In the genomic region with DNA sequence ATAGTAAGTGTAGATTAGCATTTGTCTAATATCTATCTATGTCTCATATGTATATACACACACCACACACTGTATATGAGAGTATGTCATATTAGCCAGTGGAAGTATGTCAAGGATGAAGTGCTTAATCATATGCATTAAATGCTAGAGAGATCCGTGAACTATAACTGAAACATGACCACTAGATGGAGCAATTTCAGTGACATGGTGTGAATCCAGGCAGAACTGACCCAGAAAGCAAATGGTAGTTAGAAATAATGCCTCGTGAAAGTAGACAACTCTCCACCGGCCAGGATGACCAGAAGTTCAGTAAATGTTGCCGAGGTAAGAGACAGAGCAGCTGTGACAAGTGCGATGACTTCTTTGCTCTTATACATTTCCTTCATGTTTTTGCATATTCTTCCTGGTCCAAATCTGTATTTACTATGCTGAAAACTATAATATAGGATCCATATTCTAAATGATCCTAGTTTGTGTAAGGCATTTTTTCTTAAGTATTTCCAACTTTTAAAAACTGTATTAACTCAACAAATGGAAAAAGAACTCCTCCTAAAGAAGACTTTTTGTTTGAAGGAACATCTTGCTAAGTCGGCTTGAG, we compare ENCODE assay signal across 8 cellular contexts. TPM values are rescaled to one million over a fixed set of nuclear protein-coding genes. Genes with fewer than 3 reads are reported as not detected.
DNase-seq lines count a peak whose midpoint lies in the region; ATAC-seq and TF ChIP-seq lines count a peak whose summit lies in the region.
"Not testable (repeated sequence)": the region's sequence is repeated elsewhere in the genome, so short reads cannot be mapped to it uniquely, and the experiment has no call there.

No MANE protein-coding gene starts in this region.

- CTCF ChIA-PET in activated CD4-positive, alpha-beta T cell treated with anti-CD3 and anti-CD28 coated beads, Interleukin-2, amount 10 ng/mL, durations not matched to agents 7 days and 5 days (lab: Charles Lee): interaction anchor here (1.8 kb wide), 1 partner anchor 12 kb away, joined by 4 read pairs; a partner anchor contains a TSS

- H3K4me1 ChIP-seq in esophagus squamous epithelium, uterus: not testable (repeated sequence)

- peak; percentile 3 for DNase-seq in NCI-H526 treated with DMSO at 0.1 percent for 48 hours (lab: John Stamatoyannopoulos, UW)
- peak; percentile 34 for DNase-seq in activated CD4-positive, alpha-beta T cell treated with anti-CD3 and anti-CD28 coated beads, Interleukin-2, amount 10 ng/mL, durations not matched to agents 7 days and 5 days
- DNase-seq in esophagus squamous epithelium (lab: John Stamatoyannopoulos, UW); mesothelial cell of epicardium (ENCODE audit: low spot score in 2 of 2, unreplicated experiment in 2 of 2); uterus: not testable (repeated sequence)

- TF ChIP-seq POLR2A in esophagus squamous epithelium (IDR thresholded peaks at IDR 0.05); uterus (IDR thresholded peaks at IDR 0.05): not testable (repeated sequence)

- not testable (repeated sequence) for H3K27ac Mint-ChIP-seq in activated CD4-positive, alpha-beta T cell treated with anti-CD3 and anti-CD28 coated beads, Interleukin-2, amount 10 ng/mL, durations not matched to agents 7 days and 5 days; mesothelial cell of epicardium

- POLR2A ChIA-PET in activated CD4-positive, alpha-beta T cell treated with anti-CD3 and anti-CD28 coated beads, Interleukin-2, amount 10 ng/mL, durations not matched to agents 7 days and 5 days (lab: Charles Lee): not testable (repeated sequence)

- not testable (repeated sequence) for H3K36me3 ChIP-seq in esophagus squamous epithelium, uterus

- ATAC-seq in GM21723 (IDR thresholded peaks at IDR 0.05; ENCODE audit: unreplicated experiment) (peak; percentile 92), HG03558 (IDR thresholded peaks at IDR 0.05; ENCODE audit: extremely low read depth, unreplicated experiment) (peak; percentile 95)

- peak; percentile 58 for TF ChIP-seq CTCF in GM12872 (IDR thresholded peaks at IDR 0.05; ENCODE audit: insufficient read depth, low read depth, low read length)
- peak in 4 of 6 experiments; percentile 17 to 55 (median 45) for TF ChIP-seq CTCF in esophagus squamous epithelium (IDR thresholded peaks at IDR 0.05)
- TF ChIP-seq CTCF in mesothelial cell of epicardium (IDR thresholded peaks at IDR 0.05; ENCODE audit: unreplicated experiment): peak; percentile 68
- peak; percentile 5 to 45 (median 24) for TF ChIP-seq CTCF in uterus (IDR thresholded peaks at IDR 0.05)

- peaks cover 0 to 14% (median 0%) of the 10 kb centered on the region in 4 donors for H3K27me3 ChIP-seq in esophagus squamous epithelium
- not testable (repeated sequence) for H3K27me3 ChIP-seq in uterus

- not testable (repeated sequence) for H3K27ac ChIP-seq in esophagus squamous epithelium, uterus

- intact Hi-C loops in esophagus squamous epithelium (cut with DNase I); uterus (cut with DNase I; ENCODE audit: low total_unique reads): not testable (repeated sequence)

- WGBS in esophagus squamous epithelium, 2 donors: 19 to 26% methylated on average over 6 of the region's 6 CpGs

- peaks cover 36% of the 10 kb centered on the region for H3K4me1 Mint-ChIP-seq in activated CD4-positive, alpha-beta T cell treated with anti-CD3 and anti-CD28 coated beads, Interleukin-2, amount 10 ng/mL, durations not matched to agents 7 days and 5 days
- not testable (repeated sequence) for H3K4me1 Mint-ChIP-seq in mesothelial cell of epicardium

- H3K36me3 Mint-ChIP-seq in activated CD4-positive, alpha-beta T cell treated with anti-CD3 and anti-CD28 coated beads, Interleukin-2, amount 10 ng/mL, durations not matched to agents 7 days and 5 days (ENCODE audit: low read depth); mesothelial cell of epicardium: not testable (repeated sequence)

- H3K9me3 ChIP-seq in esophagus squamous epithelium, uterus: not testable (repeated sequence)

- not testable (repeated sequence) for H3K27me3 Mint-ChIP-seq in activated CD4-positive, alpha-beta T cell treated with anti-CD3 and anti-CD28 coated beads, Interleukin-2, amount 10 ng/mL, durations not matched to agents 7 days and 5 days
- peaks cover 30% of the 10 kb centered on the region for H3K27me3 Mint-ChIP-seq in mesothelial cell of epicardium (ENCODE audit: low read depth)

- not testable (repeated sequence) for H3K4me3 Mint-ChIP-seq in activated CD4-positive, alpha-beta T cell treated with anti-CD3 and anti-CD28 coated beads, Interleukin-2, amount 10 ng/mL, durations not matched to agents 7 days and 5 days; mesothelial cell of epicardium

- not testable (repeated sequence) for H3K9me3 Mint-ChIP-seq in activated CD4-positive, alpha-beta T cell treated with anti-CD3 and anti-CD28 coated beads, Interleukin-2, amount 10 ng/mL, durations not matched to agents 7 days and 5 days; mesothelial cell of epicardium

- not testable (repeated sequence) for H3K4me3 ChIP-seq in esophagus squamous epithelium, uterus

RNA-seq across cellular contexts. Expression of a gene that starts 12.7 kb away (rescaled TPM):
- total RNA-seq in activated CD4-positive, alpha-beta T cell treated with anti-CD3 and anti-CD28 coated beads, Interleukin-2, amount 10 ng/mL, durations not matched to agents 7 days and 5 days: 10 to 100 TPM; 13.7 to 17.6 TPM
- 10 to 100 TPM in 3 of 4 donors, 1 to 10 TPM in 1; 7.7 to 21.1 (median 11.7) TPM for total RNA-seq in esophagus squamous epithelium
- 7.7 to 9.1 TPM (median 8.7 TPM) in 3 replicates for total RNA-seq in mesothelial cell of epicardium
- 10 to 100 TPM in 1 of 4 donors, 1 to 10 TPM in 3; 3.6 to 17.9 (median 9.2) TPM for total RNA-seq in uterus
